Comparison of ENCODE assay signal across 8 cellular contexts in genomic region chr12:121712462-121713256, GRCh38. TPM values are rescaled to one million over a fixed set of nuclear protein-coding genes. Genes with fewer than 3 reads are reported as not detected.
DNase-seq lines count a peak whose midpoint lies in the region; ATAC-seq and TF ChIP-seq lines count a peak whose summit lies in the region.

TMEM120B (plus strand) TSS chr12:121712752; CDS start chr12:121712896, 144 bp downstream.

- ATAC-seq in GM21576 (IDR thresholded peaks at IDR 0.05; ENCODE audit: unreplicated experiment) (peak; percentile 74), heart left ventricle (peak; percentile 87 to 96 (median 94))
- ATAC-seq in activated naive CD8-positive, alpha-beta T cell treated with anti-CD3 and anti-CD28 coated beads, Interleukin-2, amount 50 U/mL, for 24 hours: peak; percentile 89

- no peaks in the 10 kb centered on the region for H3K9me2 ChIP-seq in SU-DHL-6 (replicated peaks; ENCODE audit: insufficient read depth, low read length)

- no peaks in the 10 kb centered on the region for H3F3A ChIP-seq in SU-DHL-6 (ENCODE audit: insufficient read depth)

- H3K27ac ChIP-seq in SU-DHL-6 (ENCODE audit: low read depth, low read length): no peak within 1 kb of the TSS; the same call in 1 of the 2 replicates
- H3K27ac ChIP-seq in heart left ventricle: peak within 1 kb of the TSS; percentile 83 to 97 (median 94)

- H3K27me3 ChIP-seq in SU-DHL-6 (ENCODE audit: low read length) (no peaks in the 10 kb centered on the region), heart left ventricle (no peaks in the 10 kb centered on the region)

- H3K79me2 ChIP-seq in SU-DHL-6 (ENCODE audit: insufficient read depth, low read length): no peaks in the 10 kb centered on the region

- H3K4me1 Mint-ChIP-seq in activated naive CD8-positive, alpha-beta T cell treated with anti-CD3 and anti-CD28 coated beads, Interleukin-2, amount 50 U/mL, for 24 hours: peaks cover 20% of the 10 kb centered on the region

- peak within 1 kb of the TSS; percentile 97 for H3K4me3 Mint-ChIP-seq in activated naive CD8-positive, alpha-beta T cell treated with anti-CD3 and anti-CD28 coated beads, Interleukin-2, amount 50 U/mL, for 24 hours

- TF ChIP-seq CTCF in SU-DHL-6 (IDR thresholded peaks at IDR 0.05; ENCODE audit: insufficient read depth, low read length, poor library complexity, severe bottlenecking) (no peak), heart left ventricle (IDR thresholded peaks at IDR 0.05) (no peak)

- no peaks in the 10 kb centered on the region for H3K9me3 Mint-ChIP-seq in activated naive CD8-positive, alpha-beta T cell treated with anti-CD3 and anti-CD28 coated beads, Interleukin-2, amount 50 U/mL, for 24 hours

- peak within 1 kb of the TSS; percentile 81 for H3K9ac ChIP-seq in SU-DHL-6 (ENCODE audit: low read length)

- H4K20me1 ChIP-seq in SU-DHL-6 (ENCODE audit: low read depth, low read length): no peaks in the 10 kb centered on the region

- H3K36me3 Mint-ChIP-seq in activated naive CD8-positive, alpha-beta T cell treated with anti-CD3 and anti-CD28 coated beads, Interleukin-2, amount 50 U/mL, for 24 hours (ENCODE audit: low read depth): peaks cover 2% of the 10 kb centered on the region

- H3K4me2 ChIP-seq in SU-DHL-6 (ENCODE audit: low read depth, low read length, poor library complexity, severe bottlenecking): peak within 1 kb of the TSS; percentile 99

- H3K9me3 ChIP-seq in SU-DHL-6 (ENCODE audit: insufficient read depth, low read length) (no peaks in the 10 kb centered on the region), heart left ventricle (no peaks in the 10 kb centered on the region)

- 0% methylated on average over 8 to 74 of the region's 74 CpGs for WGBS in heart left ventricle, 4 donors

- H3K4me1 ChIP-seq in heart left ventricle: peaks cover 0 to 29% (median 21%) of the 10 kb centered on the region in 12 donors

- no peaks in the 10 kb centered on the region for H3K36me3 ChIP-seq in SU-DHL-6 (ENCODE audit: low read length)
- H3K36me3 ChIP-seq in heart left ventricle: no peaks in the 10 kb centered on the region

- DNase-seq in GDM1 (lab: John Stamatoyannopoulos, UW): peak; percentile 76
- peak; percentile 86 for DNase-seq in activated naive CD8-positive, alpha-beta T cell treated with anti-CD3 and anti-CD28 coated beads, Interleukin-2, amount 50 U/mL, for 24 hours
- peak; percentile 88 to 95 (median 90) for DNase-seq in heart left ventricle
- DNase-seq in posterior vena cava (ENCODE audit: low spot score): peak; percentile 95
- DNase-seq in ureter (ENCODE audit: low spot score): peak; percentile 88

- intact Hi-C loops in heart left ventricle (cut with DNase I) (loop anchor here in 5 of 10 donors (5.0 to 10.0 kb wide), 4 partner anchors 40 to 175 kb away; partner anchors contain the start of gene PSMD9 (in 2 of the 5)), posterior vena cava (cut with DNase I) (no loop called here)

- H2AFZ ChIP-seq in SU-DHL-6 (ENCODE audit: low read depth, low read length, severe bottlenecking): peak within 1 kb of the TSS; percentile 93

- peak within 1 kb of the TSS; percentile 100 for H3K4me3 ChIP-seq in SU-DHL-6 (ENCODE audit: insufficient read depth, low read length, poor library complexity, severe bottlenecking)
- H3K4me3 ChIP-seq in heart left ventricle: peak within 1 kb of the TSS; percentile 65 to 99 (median 96)

- peak; percentile 71 to 86 for TF ChIP-seq POLR2A in heart left ventricle (IDR thresholded peaks at IDR 0.05)

- peak within 1 kb of the TSS; percentile 85 for H3K27ac Mint-ChIP-seq in activated naive CD8-positive, alpha-beta T cell treated with anti-CD3 and anti-CD28 coated beads, Interleukin-2, amount 50 U/mL, for 24 hours

- H3K27me3 Mint-ChIP-seq in activated naive CD8-positive, alpha-beta T cell treated with anti-CD3 and anti-CD28 coated beads, Interleukin-2, amount 50 U/mL, for 24 hours: no peaks in the 10 kb centered on the region

- TF ChIP-seq RAD21 in Ishikawa (IDR thresholded peaks at IDR 0.05; ENCODE audit: low read depth): no peak

- TF ChIP-seq EP300 in Ishikawa (IDR thresholded peaks at IDR 0.05; ENCODE audit: borderline replicate concordance): no peak

TF ChIP-seq in Ishikawa, 13 proteins besides CTCF, POLR2A, EP300 and RAD21:
- TF ChIP-seq FOXM1 (IDR thresholded peaks at IDR 0.05; ENCODE audit: borderline replicate concordance, low read depth): no peak
- peak; percentile 65; the same call in 1 of the 2 replicates for TF ChIP-seq CREB1 (IDR thresholded peaks at IDR 0.05; ENCODE audit: low read depth)
- 0 out of 2 replicates have a peak, but pooled peaks have one; percentile 16 for TF ChIP-seq EGR1 (IDR thresholded peaks at IDR 0.05)
- no peak for TF ChIP-seq REST (IDR thresholded peaks at IDR 0.05; ENCODE audit: low read depth)
- TF ChIP-seq TEAD4 (IDR thresholded peaks at IDR 0.05): no peak
- peak; percentile 71; the same call in 1 of the 2 replicates for TF ChIP-seq MAX (IDR thresholded peaks at IDR 0.05)
- no peak for TF ChIP-seq NFIC (IDR thresholded peaks at IDR 0.05)
- peak; percentile 82 for TF ChIP-seq ZBTB7A (IDR thresholded peaks at IDR 0.05; ENCODE audit: low read depth)
- TF ChIP-seq TAF1 (IDR thresholded peaks at IDR 0.05; ENCODE audit: low read depth): peak; percentile 63
- TF ChIP-seq YY1 (IDR thresholded peaks at IDR 0.05; ENCODE audit: low read depth): no peak
- peak; percentile 19; the same call in 1 of the 2 replicates for TF ChIP-seq USF1 (IDR thresholded peaks at IDR 0.05)
- peak; percentile 25; the same call in 1 of the 2 replicates for TF ChIP-seq TCF12 (IDR thresholded peaks at IDR 0.05; ENCODE audit: low read depth)
- TF ChIP-seq CEBPB (IDR thresholded peaks at IDR 0.05): no peak

RNA-seq across cellular contexts. Expression of gene TMEM120B, which starts in this region (rescaled TPM):
- 10 to 100 TPM in 2 of 9 donors, 1 to 10 TPM in 7; 5.8 to 13.2 (median 7.6) TPM for total RNA-seq in heart left ventricle
- 10 to 100 TPM in 1 of 2 donors, 1 to 10 TPM in 1; 6.4 to 12.1 TPM for polyA plus RNA-seq in heart left ventricle
- total RNA-seq in posterior vena cava: 10 to 100 TPM in 1 of 2 donors, 1 to 10 TPM in 1; 7.9 to 11.0 TPM
- total RNA-seq in ureter: 16.7 TPM
